Comparison of ENCODE assay signal across 13 cellular contexts in the genomic region with DNA sequence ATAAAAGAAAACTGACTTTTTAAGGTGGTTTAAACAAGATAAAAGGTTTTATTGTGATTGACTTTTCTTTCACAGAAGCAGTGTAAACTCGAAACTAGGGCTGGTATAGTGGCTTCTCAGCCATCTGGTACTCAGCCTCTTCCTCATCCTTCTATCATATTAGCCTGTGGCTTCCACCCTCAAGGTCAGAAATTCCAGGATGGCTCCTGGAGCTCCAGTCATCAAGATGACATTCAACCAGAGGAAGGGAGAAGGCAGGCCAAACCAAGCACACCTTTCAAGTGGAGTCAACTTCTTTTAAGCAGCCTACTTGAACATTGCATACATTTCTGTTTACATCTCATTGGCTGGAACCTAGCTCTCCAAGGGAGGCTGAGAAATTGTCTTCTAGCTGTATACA. TPM values are rescaled to one million over a fixed set of nuclear protein-coding genes. Genes with fewer than 3 reads are reported as not detected.
DNase-seq lines count a peak whose midpoint lies in the region; TF ChIP-seq lines count a peak whose summit lies in the region.
"Had no signal": no experiment of that assay in that cellular context is flagged by ENCODE, and none has a peak within 500 bp of the region (broad histone marks: within the 10 kb centered on the region; RNA-seq: fewer than 3 reads in every experiment).

No MANE protein-coding gene starts in this region.

- H3K27ac Mint-ChIP-seq in T-helper 1 cell treated with Interleukin-12 subunit alpha and Interleukin-12 subunit beta and Interleukin-4 antibody, amounts not matched to agents 30 μg/mL and 1 μg/mL, for 36 hours: peak overlapping the region; percentile 55
- peak overlapping the region; percentile 78 for H3K27ac Mint-ChIP-seq in activated CD4-positive, alpha-beta memory T cell treated with anti-CD3 and anti-CD28 coated beads, Interleukin-2, amount 10 ng/mL, durations not matched to agents 7 days and 5 days

- H3K9me3 ChIP-seq in ovary: no peaks in the 10 kb centered on the region
- H3K9me3 ChIP-seq in A673 (ENCODE audit: low read depth, low read length, poor library complexity, severe bottlenecking): no peaks in the 10 kb centered on the region

- no peak overlapping the region for H3K4me3 Mint-ChIP-seq in T-helper 1 cell treated with Interleukin-12 subunit alpha and Interleukin-12 subunit beta and Interleukin-4 antibody, amounts not matched to agents 30 μg/mL and 1 μg/mL, for 36 hours
- peak overlapping the region; percentile 11 for H3K4me3 Mint-ChIP-seq in activated CD4-positive, alpha-beta memory T cell treated with anti-CD3 and anti-CD28 coated beads, Interleukin-2, amount 10 ng/mL, durations not matched to agents 7 days and 5 days

- peaks cover 54% of the 10 kb centered on the region for H3K4me1 Mint-ChIP-seq in T-helper 1 cell treated with Interleukin-12 subunit alpha and Interleukin-12 subunit beta and Interleukin-4 antibody, amounts not matched to agents 30 μg/mL and 1 μg/mL, for 36 hours (ENCODE audit: low read depth)
- peaks cover 58% of the 10 kb centered on the region for H3K4me1 Mint-ChIP-seq in activated CD4-positive, alpha-beta memory T cell treated with anti-CD3 and anti-CD28 coated beads, Interleukin-2, amount 10 ng/mL, durations not matched to agents 7 days and 5 days

- H3K27me3 ChIP-seq in ovary (no peaks in the 10 kb centered on the region), A673 (replicated peaks; ENCODE audit: insufficient read depth, low read depth, low read length, poor library complexity) (no peaks in the 10 kb centered on the region)

- H3K36me3 ChIP-seq in ovary (no peaks in the 10 kb centered on the region), A673 (ENCODE audit: insufficient read depth, low read length, poor library complexity, severe bottlenecking) (no peaks in the 10 kb centered on the region)

- peaks cover 12% of the 10 kb centered on the region for H3K36me3 Mint-ChIP-seq in T-helper 1 cell treated with Interleukin-12 subunit alpha and Interleukin-12 subunit beta and Interleukin-4 antibody, amounts not matched to agents 30 μg/mL and 1 μg/mL, for 36 hours (ENCODE audit: low read depth)
- H3K36me3 Mint-ChIP-seq in activated CD4-positive, alpha-beta memory T cell treated with anti-CD3 and anti-CD28 coated beads, Interleukin-2, amount 10 ng/mL, durations not matched to agents 7 days and 5 days (ENCODE audit: low read depth): peaks cover 28% of the 10 kb centered on the region

- H3K4me1 ChIP-seq in ovary (ENCODE audit: insufficient read depth): peaks cover 14% of the 10 kb centered on the region
- peaks cover 12% of the 10 kb centered on the region for H3K4me1 ChIP-seq in A673 (ENCODE audit: insufficient read depth, low read length, poor library complexity, severe bottlenecking)

- intact Hi-C loops in ovary (cut with DNase I) (no loop called here), A673 (cut with micrococcal nuclease; ENCODE audit: unreplicated experiment) (loop anchor here (5.0 kb wide), 1 partner anchor 276 kb away; no protein-coding TSS in a partner anchor)

- H3K27ac ChIP-seq in substantia nigra (ENCODE audit: low read depth, low read length, poor library complexity, severe bottlenecking): peak overlapping the region; percentile 86
- peak overlapping the region in 1 of 2 donors; percentile 82 for H3K27ac ChIP-seq in ovary
- no peak overlapping the region for H3K27ac ChIP-seq in A673 (ENCODE audit: low read depth, low read length, poor library complexity, severe bottlenecking)
- H3K27ac ChIP-seq: RWPE1 had no signal

- no peak for TF ChIP-seq EP300 in ovary (IDR thresholded peaks at IDR 0.05)

- DNase-seq in T-helper 1 cell (no peak), medulla oblongata (ENCODE audit: extremely low spot score) (peak; percentile 31), substantia nigra (lab: John Stamatoyannopoulos, UW) (no peak), ovary (no peak), NOMO-1 (lab: John Stamatoyannopoulos, UW; ENCODE audit: unreplicated experiment in 2 of 2) (no peak), A673 (ENCODE audit: low spot score) (no peak)
- DNase-seq in activated CD4-positive, alpha-beta memory T cell treated with anti-CD3 and anti-CD28 coated beads, Interleukin-2, amount 10 ng/mL, durations not matched to agents 7 days and 5 days: no peak
- DNase-seq: activated CD4-positive, CD25-positive, alpha-beta regulatory T cell; activated naive CD4-positive, alpha-beta T cell treated with Interleukin-2 at 50 U/mL for 16 hours; NCI-H146; stimulated activated CD4-positive, alpha-beta T cell treated with anti-CD3 and anti-CD28 coated beads, Interleukin-2, amount 100 ng/mL, for 48 hours had no signal

- H3K27me3 Mint-ChIP-seq in T-helper 1 cell treated with Interleukin-12 subunit alpha and Interleukin-12 subunit beta and Interleukin-4 antibody, amounts not matched to agents 30 μg/mL and 1 μg/mL, for 36 hours (ENCODE audit: low read depth): no peaks in the 10 kb centered on the region
- no peaks in the 10 kb centered on the region for H3K27me3 Mint-ChIP-seq in activated CD4-positive, alpha-beta memory T cell treated with anti-CD3 and anti-CD28 coated beads, Interleukin-2, amount 10 ng/mL, durations not matched to agents 7 days and 5 days

- TF ChIP-seq CTCF in ovary (IDR thresholded peaks at IDR 0.05): no peak
- TF ChIP-seq CTCF in A673 (conservative IDR thresholded peaks at IDR 0.05; ENCODE audit: low read depth, low read length): no peak

- 89 to 93% (median 92%) methylated on average over 1 of the region's 1 CpG for WGBS in ovary, 3 donors

- BruUV-seq in A673 (replicated peaks; lab: Mats Ljungman, UMichigan): no TSS peak

- H3K9me3 Mint-ChIP-seq in T-helper 1 cell treated with Interleukin-12 subunit alpha and Interleukin-12 subunit beta and Interleukin-4 antibody, amounts not matched to agents 30 μg/mL and 1 μg/mL, for 36 hours: no peaks in the 10 kb centered on the region
- H3K9me3 Mint-ChIP-seq in activated CD4-positive, alpha-beta memory T cell treated with anti-CD3 and anti-CD28 coated beads, Interleukin-2, amount 10 ng/mL, durations not matched to agents 7 days and 5 days: no peaks in the 10 kb centered on the region

- TF ChIP-seq POLR2A in ovary (IDR thresholded peaks at IDR 0.05): no peak

- CTCF ChIA-PET in activated CD4-positive, alpha-beta memory T cell treated with anti-CD3 and anti-CD28 coated beads, Interleukin-2, amount 10 ng/mL, durations not matched to agents 7 days and 5 days (lab: Charles Lee): interaction anchor here (0.5 to 2.2 kb wide), 11 partner anchors 9 to 857 kb away, joined by 3 to 31 read pairs (median 4); a partner anchor contains a TSS
- CTCF ChIA-PET in A673 (lab: Charles Lee): no interaction called here

- POLR2A ChIA-PET in activated CD4-positive, alpha-beta memory T cell treated with anti-CD3 and anti-CD28 coated beads, Interleukin-2, amount 10 ng/mL, durations not matched to agents 7 days and 5 days (lab: Charles Lee): interaction anchor here (0.8 to 3.4 kb wide), 8 partner anchors 10 to 1024 kb away, joined by 3 to 81 read pairs (median 3); a partner anchor contains a TSS
- POLR2A ChIA-PET in A673 (lab: Charles Lee; ENCODE audit: low non-redundant PET): no interaction called here

- H3K4me3 ChIP-seq in ovary (no peak overlapping the region), A673 (ENCODE audit: low read depth, low read length, poor library complexity, severe bottlenecking) (no peak overlapping the region)

RNA-seq across cellular contexts. Expression of a gene that starts 1.3 kb away (rescaled TPM):
- total RNA-seq in activated CD4-positive, alpha-beta memory T cell treated with anti-CD3 and anti-CD28 coated beads, Interleukin-2, amount 10 ng/mL, durations not matched to agents 7 days and 5 days: 10 to 100 TPM; 34.5 to 36.1 TPM
- total RNA-seq in ovary (10 to 100 TPM; 20.7 to 34.2 (median 29.3) TPM), A673 (2021) (25.7 and 28.1 TPM in 2 replicates)
- 10 to 100 TPM; 18.0 to 34.8 TPM for polyA plus RNA-seq in ovary

RNA-seq across cellular contexts. Expression of a gene that starts 9.8 kb away (rescaled TPM):
- 10 to 100 TPM; 47.1 to 48.8 TPM for total RNA-seq in activated CD4-positive, alpha-beta memory T cell treated with anti-CD3 and anti-CD28 coated beads, Interleukin-2, amount 10 ng/mL, durations not matched to agents 7 days and 5 days
- total RNA-seq in ovary: 10 to 100 TPM in 5 of 7 donors, 1 to 10 TPM in 2; 8.6 to 15.2 (median 10.4) TPM
- polyA plus RNA-seq in ovary: 1 to 10 TPM; 4.2 to 4.8 TPM
- total RNA-seq in A673 (2021): 21.0 and 21.8 TPM in 2 replicates
